ENCODE assay signal across 10 cellular contexts in genomic region chr10:88064608-88065383, GRCh38.
DNase-seq lines count a peak whose midpoint lies in the region; ATAC-seq and TF ChIP-seq lines count a peak whose summit lies in the region.
"Had no signal": no experiment of that assay in that cellular context is flagged by ENCODE, and none has a peak within 500 bp of the region (broad histone marks: within the 10 kb centered on the region; RNA-seq: fewer than 3 reads in every experiment).

No MANE protein-coding gene starts in this region.

- no peaks in the 10 kb centered on the region for H3K36me3 ChIP-seq in subcutaneous abdominal adipose tissue (ENCODE audit: control insufficient read depth in 5 of 5, insufficient read depth in 5 of 5, low read length in 5 of 5)

- ATAC-seq in GM18870 (IDR thresholded peaks at IDR 0.05; ENCODE audit: unreplicated experiment) (peak; percentile 51), HG03060 (IDR thresholded peaks at IDR 0.05; ENCODE audit: low read depth, unreplicated experiment) (peak; percentile 44), SK-N-SH treated with all-trans-retinoic acid at 6 μM for 48 hours (peak; percentile 57; the same call in 2 of the 3 replicates)
- ATAC-seq: HCT116 had no signal

- H3K9ac ChIP-seq in subcutaneous abdominal adipose tissue (ENCODE audit: low read length in 5 of 5) = no peak overlapping the region

- H3K27ac ChIP-seq in subcutaneous abdominal adipose tissue (ENCODE audit: low read depth, low read length) (peak overlapping the region; percentile 54), coronary artery (peak overlapping the region in 1 of 2 donors; percentile 65)

- H3K27me3 ChIP-seq in subcutaneous abdominal adipose tissue (ENCODE audit: control insufficient read depth in 5 of 5, insufficient read depth in 4 of 5, low read length in 5 of 5) = no peaks in the 10 kb centered on the region
- H3K27me3 ChIP-seq: dorsolateral prefrontal cortex had no signal

- H3K4me1 ChIP-seq in subcutaneous abdominal adipose tissue (ENCODE audit: control insufficient read depth in 5 of 5, insufficient read depth in 5 of 5, low read length in 5 of 5) = peaks cover 21 to 60% (median 37%) of the 10 kb centered on the region in 5 donors

- peak; percentile 50 for DNase-seq in AG20443 (ENCODE audit: low spot score)
- peak; percentile 98 for DNase-seq in fibroblast of peridontal ligament (ENCODE audit: extremely low read depth)
- no peak for DNase-seq in activated CD4-positive, CD25-positive, alpha-beta regulatory T cell treated with anti-CD3 and anti-CD28 coated beads, Interleukin-2, amount 50 U/mL, for 72 hours
- DNase-seq in coronary artery (ENCODE audit: low spot score) = no peak

- peak overlapping the region in 1 of 5 donors; percentile 9 for H3K4me3 ChIP-seq in subcutaneous abdominal adipose tissue (ENCODE audit: low read depth in 1 of 5, low read length in 5 of 5)
- no peak overlapping the region for H3K4me3 ChIP-seq in coronary artery
- H3K4me3 ChIP-seq: dorsolateral prefrontal cortex had no signal

- no peak for TF ChIP-seq CTCF in coronary artery (IDR thresholded peaks at IDR 0.05)

- no peaks in the 10 kb centered on the region for H3K9me3 ChIP-seq in subcutaneous abdominal adipose tissue (ENCODE audit: control insufficient read depth in 5 of 5, low read length in 5 of 5)

TF ChIP-seq in SK-N-SH treated with all-trans-retinoic acid at 6 μM for 48 hours, 23 proteins besides CTCF, POLR2A, EP300 and RAD21:
- TF ChIP-seq SNAI2 (CRISPR knock-in tag; IDR thresholded peaks at IDR 0.05) (0 out of 2 replicates have a peak, but pooled peaks have one; percentile 10), ISL1 (CRISPR knock-in tag; IDR thresholded peaks at IDR 0.05) (peak; percentile 59), TCF4 (CRISPR knock-in tag; IDR thresholded peaks at IDR 0.05; ENCODE audit: borderline replicate concordance) (peak; percentile 96), ZFP3 (CRISPR knock-in tag; IDR thresholded peaks at IDR 0.05) (no peak)

Comparison
In these comparisons a context has a peak if more than half of its experiments do, and no peak if none do; other contexts are left out.
1. DNase-seq: peak in AG20443 (single experiment) and fibroblast of peridontal ligament (single experiment); none in activated CD4-positive, CD25-positive, alpha-beta regulatory T cell treated with anti-CD3 and anti-CD28 coated beads, Interleukin-2, amount 50 U/mL, for 72 hours (single experiment) and coronary artery (single experiment).
2. Peak in every context shown above with its lines, with median percentiles within 50 percentile points of each other: ATAC-seq.